Comparison of ENCODE assay signal across 18 cellular contexts in genomic region chr5:4387295-4387694, GRCh38.
DNase-seq lines count a peak whose midpoint lies in the region; ATAC-seq and TF ChIP-seq lines count a peak whose summit lies in the region.
"Had no signal": no experiment of that assay in that cellular context is flagged by ENCODE, and none has a peak within 500 bp of the region (broad histone marks: within the 10 kb centered on the region; RNA-seq: fewer than 3 reads in every experiment).

No MANE protein-coding gene starts in this region.

- H3K4me3 ChIP-seq in astrocyte of the cerebellum (ENCODE audit: low read depth, low read length) (no peak overlapping the region), fibroblast of mammary gland (ENCODE audit: control insufficient read depth, low read depth, low read length) (no peak overlapping the region), skeletal muscle cell (ENCODE audit: low read depth, low read length) (no peak overlapping the region), right cardiac atrium (ENCODE audit: low read length) (no peak overlapping the region)
- H3K4me3 ChIP-seq: BLaER1, K562, PC-9 had no signal

- no peak for ATAC-seq in right cardiac atrium
- ATAC-seq: K562, SK-N-SH treated with all-trans-retinoic acid at 6 μM for 48 hours had no signal

- no peak for TF ChIP-seq CTCF in astrocyte of the cerebellum (IDR thresholded peaks at IDR 0.05; ENCODE audit: low read depth, low read length, missing control alignments)
- no peak for TF ChIP-seq CTCF in fibroblast of mammary gland (conservative IDR thresholded peaks at IDR 0.05; ENCODE audit: control insufficient read depth, insufficient read depth, low read depth, low read length)
- no peak for TF ChIP-seq CTCF in GM13977 (IDR thresholded peaks at IDR 0.05; ENCODE audit: extremely low read depth, insufficient read depth, missing control alignments)

- H3K27ac ChIP-seq in right cardiac atrium (ENCODE audit: low read length) = no peak overlapping the region
- H3K27ac ChIP-seq: BLaER1, HL-60, PC-9 had no signal

- in situ Hi-C loops in astrocyte of the cerebellum (cut with HindIII; ENCODE audit: low sequenced_read_pairs) = no loop called here
- in situ Hi-C loops in GM13977 (cut with MboI; ENCODE audit: low pct_unique_long_range_greater_than_20kb, low sequenced_read_pairs, unreplicated experiment) = no loop called here

- H3K27me3 ChIP-seq in right cardiac atrium (ENCODE audit: control insufficient read depth, insufficient read depth) = no peaks in the 10 kb centered on the region
- H3K27me3 ChIP-seq: BLaER1 had no signal

- peaks cover 2% of the 10 kb centered on the region for H3K9me3 ChIP-seq in right cardiac atrium (ENCODE audit: control insufficient read depth, low read length)
- H3K9me3 ChIP-seq: BLaER1 had no signal

- H3K4me1 ChIP-seq in right cardiac atrium (ENCODE audit: control insufficient read depth, insufficient read depth, low read length) = no peaks in the 10 kb centered on the region
- H3K4me1 ChIP-seq: BLaER1 had no signal

- DNase-seq in M059J (ENCODE audit: low read depth) (peak; percentile 64), astrocyte of the cerebellum (ENCODE audit: low read depth) (peak; percentile 47), fibroblast of mammary gland (ENCODE audit: low read depth) (peak; percentile 82), skeletal muscle cell (ENCODE audit: low read depth) (peak; percentile 20), mucosa of gallbladder (ENCODE audit: low spot score) (no peak), right cardiac atrium (no peak), GM13977 (ENCODE audit: low spot score) (no peak), CD1c-positive myeloid dendritic cell (ENCODE audit: extremely low spot score) (no peak)
- DNase-seq: DMS153, NCI-H1092 treated with DMSO at 0.1 percent for 48 hours, NCI-H187, NCI-H446, PC-9, Right ventricle myocardium superior had no signal

- intact Hi-C loops in right cardiac atrium (cut with DNase I) = no loop called here

- 68% methylated on average over 3 of the region's 3 CpGs for WGBS in right cardiac atrium

Comparison
In these comparisons a context has a peak if more than half of its experiments do, and no peak if none do; other contexts are left out.
1. DNase-seq: peak in M059J (single experiment), astrocyte of the cerebellum (single experiment), fibroblast of mammary gland (single experiment) and skeletal muscle cell (single experiment); none in mucosa of gallbladder (single experiment), right cardiac atrium (0 of 3), GM13977 (single experiment) and CD1c-positive myeloid dendritic cell (single experiment).